14 cellular contexts compared by ENCODE assay signal in genomic region chr17:66661857-66662256, GRCh38.
"Had no signal": no experiment of that assay in that cellular context is flagged by ENCODE, and none has a peak within 500 bp of the region (broad histone marks: within the 10 kb centered on the region; RNA-seq: fewer than 3 reads in every experiment).

No MANE protein-coding gene starts in this region.

- H3K9me3 Mint-ChIP-seq: endodermal cell, type B pancreatic cell had no signal

- H3K27ac ChIP-seq: cardiac muscle cell, neural progenitor cell, ovary, right lobe of liver had no signal

- H3K27ac Mint-ChIP-seq: activated naive CD4-positive, alpha-beta T cell treated with anti-CD3 and anti-CD28 coated beads, Interleukin-2, amount 10 ng/mL, durations not matched to agents 7 days and 5 days; activated T-helper 2 cell treated with anti-CD3 and anti-CD28 coated beads, Interferon-gamma antibody, Interleukin-2, Interleukin-4, amounts not matched to agents 10 μg/mL and 5 μg/mL and 100 μg/mL, durations not matched to agents 14 hours and 24 hours and 36 hours; endodermal cell; neural progenitor cell; type B pancreatic cell had no signal

- H3K4me3 ChIP-seq: cardiac muscle cell, lung, neural progenitor cell, ovary, right lobe of liver had no signal

- H3K27me3 Mint-ChIP-seq: activated naive CD4-positive, alpha-beta T cell treated with anti-CD3 and anti-CD28 coated beads, Interleukin-2, amount 10 ng/mL, durations not matched to agents 7 days and 5 days; stimulated activated naive CD8-positive, alpha-beta T cell treated with anti-CD3 and anti-CD28 coated beads, Interleukin-15, amount 100 ng/mL, for 72 hours; type B pancreatic cell had no signal

- H3K4me3 Mint-ChIP-seq: activated naive CD4-positive, alpha-beta T cell treated with anti-CD3 and anti-CD28 coated beads, Interleukin-2, amount 10 ng/mL, durations not matched to agents 7 days and 5 days; endodermal cell; neural progenitor cell; stimulated activated naive CD8-positive, alpha-beta T cell treated with anti-CD3 and anti-CD28 coated beads, Interleukin-15, amount 100 ng/mL, for 72 hours; type B pancreatic cell had no signal

- H3K4me1 ChIP-seq: right lobe of liver had no signal

- DNase-seq: activated CD4-positive, alpha-beta T cell treated with anti-CD3 and anti-CD28 coated beads, Interleukin-2, amount 50 U/mL, for 4 hours; activated CD4-positive, CD25-positive, alpha-beta regulatory T cell treated with anti-CD3 and anti-CD28 coated beads, Interleukin-2, amount 50 U/mL, for 72 hours; activated naive CD4-positive, alpha-beta T cell treated with anti-CD3 and anti-CD28 coated beads, Interleukin-2, amount 10 ng/mL, durations not matched to agents 7 days and 5 days; activated T-cell treated with anti-CD3 and anti-CD28 coated beads for 4 hours; endodermal cell; midbrain; ovary; stimulated activated naive CD8-positive, alpha-beta T cell treated with anti-CD3 and anti-CD28 coated beads, Interleukin-15, amount 100 ng/mL, for 72 hours had no signal

- H3K9me3 ChIP-seq: ovary, right lobe of liver had no signal

- H3K27me3 ChIP-seq: cardiac muscle cell, neural progenitor cell, ovary, right lobe of liver had no signal

- H3K36me3 ChIP-seq: cardiac muscle cell, neural progenitor cell, ovary, right lobe of liver had no signal

- H3K9ac ChIP-seq: neural progenitor cell had no signal

- H3K4me2 ChIP-seq: neural progenitor cell had no signal
